Comparison of ENCODE assay signal across 10 cellular contexts in the genomic region with DNA sequence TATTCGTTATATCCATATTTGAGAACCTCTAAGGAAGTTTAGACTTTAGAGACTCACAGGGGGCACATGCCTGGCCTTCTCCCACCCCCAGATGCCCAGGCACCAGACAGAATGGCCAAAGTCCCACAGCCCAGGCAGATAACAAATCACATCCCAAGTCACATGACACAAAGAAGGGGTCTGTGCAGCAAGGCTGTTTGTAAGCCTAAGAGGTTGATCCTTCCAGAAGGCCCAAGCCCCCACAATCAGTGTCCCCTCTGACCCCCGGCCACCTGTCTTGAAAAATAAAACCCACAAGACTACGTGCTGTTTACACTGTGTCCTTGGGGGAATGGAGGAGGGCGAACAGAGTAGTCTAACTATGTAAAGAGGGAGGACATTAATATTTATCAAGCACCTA. TPM values are rescaled to one million over a fixed set of nuclear protein-coding genes. Genes with fewer than 3 reads are reported as not detected.
DNase-seq lines count a peak whose midpoint lies in the region; ATAC-seq and TF ChIP-seq lines count a peak whose summit lies in the region.
"Had no signal": no experiment of that assay in that cellular context is flagged by ENCODE, and none has a peak within 500 bp of the region (broad histone marks: within the 10 kb centered on the region; RNA-seq: fewer than 3 reads in every experiment).

No MANE protein-coding gene starts in this region.

- peaks cover 6% of the 10 kb centered on the region for H3F3A ChIP-seq in Loucy (ENCODE audit: low read depth)

- intact Hi-C loops in esophagus muscularis mucosa (cut with DNase I), result no loop called here

- no peak overlapping the region for H2AFZ ChIP-seq in Loucy (ENCODE audit: low read length)

- DNase-seq in esophagus muscularis mucosa (ENCODE audit: extremely low spot score) (no peak), progenitor cell of endocrine pancreas (ENCODE audit: low spot score, unreplicated experiment) (no peak), kidney glomerular epithelial cell (lab: John Stamatoyannopoulos, UW) (no peak), NCI-H2227 (lab: John Stamatoyannopoulos, UW; ENCODE audit: unreplicated experiment) (no peak)
- DNase-seq: KBM-7 had no signal

- 34% methylated on average over 4 of the region's 4 CpGs for WGBS in esophagus muscularis mucosa

- no peak for TF ChIP-seq POLR2A in esophagus muscularis mucosa (IDR thresholded peaks at IDR 0.05; ENCODE audit: low read depth)

- H3K79me2 ChIP-seq in Loucy (ENCODE audit: insufficient read depth, low read length), result peaks cover 97% of the 10 kb centered on the region

- H3K9ac ChIP-seq in BLaER1 (no peak overlapping the region), Loucy (ENCODE audit: low read depth, low read length, poor library complexity, severe bottlenecking) (peak overlapping the region; percentile 93)

- no peak overlapping the region for H3K4me3 ChIP-seq in BLaER1
- H3K4me3 ChIP-seq in Loucy (ENCODE audit: low read length, poor library complexity, severe bottlenecking), result peak overlapping the region; percentile 97
- peak overlapping the region; percentile 10 to 99 (median 50) for H3K4me3 ChIP-seq in esophagus muscularis mucosa
- H3K4me3 ChIP-seq: prostate gland had no signal

- H3K4me1 ChIP-seq in BLaER1, result peaks cover 82% of the 10 kb centered on the region
- H3K4me1 ChIP-seq in Loucy (ENCODE audit: insufficient read depth, low read length, poor library complexity, severe bottlenecking), result peaks cover 76% of the 10 kb centered on the region
- H3K4me1 ChIP-seq in esophagus muscularis mucosa, result peaks cover 80 to 82% (median 81%) of the 10 kb centered on the region in 4 donors

- H3K4me1 Mint-ChIP-seq in progenitor cell of endocrine pancreas (ENCODE audit: low read depth), result peaks cover 67% of the 10 kb centered on the region

- peak overlapping the region; percentile 77 for H3K27ac Mint-ChIP-seq in progenitor cell of endocrine pancreas

- H3K9me3 Mint-ChIP-seq in progenitor cell of endocrine pancreas (ENCODE audit: low read depth), result no peaks in the 10 kb centered on the region

- H3K27ac ChIP-seq in BLaER1 (no peak overlapping the region), esophagus muscularis mucosa (replicated peaks in 1 of 4) (peak overlapping the region; percentile 13 to 100 (median 83))
- H3K27ac ChIP-seq: prostate gland had no signal

- H3K36me3 Mint-ChIP-seq in progenitor cell of endocrine pancreas (ENCODE audit: insufficient read depth), result no peaks in the 10 kb centered on the region

- H3K27me3 ChIP-seq in BLaER1, result no peaks in the 10 kb centered on the region
- no peaks in the 10 kb centered on the region for H3K27me3 ChIP-seq in Loucy (ENCODE audit: insufficient read depth, low read length, poor library complexity, severe bottlenecking)
- no peaks in the 10 kb centered on the region for H3K27me3 ChIP-seq in esophagus muscularis mucosa

- H3K27me3 Mint-ChIP-seq in progenitor cell of endocrine pancreas, result no peaks in the 10 kb centered on the region

- no peaks in the 10 kb centered on the region for H3K9me2 ChIP-seq in Loucy (replicated peaks; ENCODE audit: low read depth, low read length)

- TF ChIP-seq CTCF in Loucy (conservative IDR thresholded peaks at IDR 0.05; ENCODE audit: low read length) (no peak), esophagus muscularis mucosa (IDR thresholded peaks at IDR 0.05) (no peak), progenitor cell of endocrine pancreas (IDR thresholded peaks at IDR 0.05; ENCODE audit: unreplicated experiment) (no peak)

- H3K4me2 ChIP-seq in BLaER1, result peak overlapping the region; percentile 96
- peak overlapping the region; percentile 83 for H3K4me2 ChIP-seq in Loucy (ENCODE audit: low read depth, low read length, poor library complexity, severe bottlenecking)

- peaks cover 96% of the 10 kb centered on the region for H4K20me1 ChIP-seq in BLaER1
- H4K20me1 ChIP-seq in Loucy (ENCODE audit: insufficient read depth, low read length, poor library complexity, severe bottlenecking), result peaks cover 75% of the 10 kb centered on the region

- H3K36me3 ChIP-seq in BLaER1, result 0 out of 2 replicates have a peak, but pooled peaks cover 6% of the 10 kb centered on the region
- no peaks in the 10 kb centered on the region for H3K36me3 ChIP-seq in Loucy (ENCODE audit: insufficient read depth, low read length)
- H3K36me3 ChIP-seq in esophagus muscularis mucosa, result no peaks in the 10 kb centered on the region
- H3K36me3 ChIP-seq: prostate gland had no signal

- peak overlapping the region; percentile 51 for H3K4me3 Mint-ChIP-seq in progenitor cell of endocrine pancreas (ENCODE audit: low read depth)

- H3K9me3 ChIP-seq in BLaER1 (no peaks in the 10 kb centered on the region), Loucy (ENCODE audit: insufficient read depth, low read depth, low read length) (no peaks in the 10 kb centered on the region), esophagus muscularis mucosa (no peaks in the 10 kb centered on the region)
- H3K9me3 ChIP-seq: prostate gland had no signal

- TF ChIP-seq EP300 in esophagus muscularis mucosa (IDR thresholded peaks at IDR 0.05), result no peak

- ATAC-seq in HG02981 (IDR thresholded peaks at IDR 0.05; ENCODE audit: unreplicated experiment), result no peak
- ATAC-seq in HG03280 (IDR thresholded peaks at IDR 0.05; ENCODE audit: unreplicated experiment), result no peak

RNA-seq across cellular contexts. Expression of gene CTDSP2, which starts 5.1 kb away (rescaled TPM):
- total RNA-seq in esophagus muscularis mucosa, result 100 to 1,000 TPM; 127 to 249 (median 196) TPM
- 134 and 145 TPM in 2 replicates for total RNA-seq in progenitor cell of endocrine pancreas

RNA-seq across cellular contexts. Expression of gene AVIL, which starts 22.9 kb away (rescaled TPM):
- total RNA-seq in esophagus muscularis mucosa, result 1 to 10 TPM; 2.2 to 5.8 (median 2.8) TPM
- 3.9 and 4.4 TPM in 2 replicates for total RNA-seq in progenitor cell of endocrine pancreas

RNA-seq across cellular contexts. Expression of gene TSFM, which starts 58.9 kb away (rescaled TPM):
- total RNA-seq in esophagus muscularis mucosa (10 to 100 TPM; 17.6 to 38.4 (median 29.2) TPM), progenitor cell of endocrine pancreas (25.7 and 30.0 TPM in 2 replicates)
